In the genomic region with DNA sequence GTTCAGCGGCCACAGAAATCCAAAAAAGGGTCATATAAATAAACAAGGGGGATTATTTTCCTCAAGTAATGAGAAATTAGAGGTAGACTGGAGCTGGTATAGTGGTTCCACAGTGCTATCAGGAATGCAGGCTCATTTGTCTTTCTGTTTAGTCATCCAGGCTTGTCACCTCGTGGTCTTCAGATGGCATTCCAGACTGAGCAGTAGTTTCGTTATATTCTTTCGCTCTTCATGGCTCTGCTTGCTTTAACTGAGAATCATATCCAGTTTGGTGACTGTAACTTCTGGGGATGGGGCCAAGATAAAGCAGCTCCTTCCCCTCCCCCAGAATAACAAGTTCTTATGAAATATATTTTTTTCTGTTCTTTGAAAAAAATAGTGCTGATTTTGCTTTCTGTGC, we compare ENCODE assay signal across 15 cellular contexts. TPM values are rescaled to one million over a fixed set of nuclear protein-coding genes. Genes with fewer than 3 reads are reported as not detected.
DNase-seq lines count a peak whose midpoint lies in the region; ATAC-seq, FAIRE-seq and TF ChIP-seq lines count a peak whose summit lies in the region.
"Had no signal": no experiment of that assay in that cellular context is flagged by ENCODE, and none has a peak within 500 bp of the region (broad histone marks: within the 10 kb centered on the region; RNA-seq: fewer than 3 reads in every experiment).

No MANE protein-coding gene starts in this region.

- H3K4me1 Mint-ChIP-seq in MCF 10A (ENCODE audit: insufficient read depth, unreplicated experiment): peaks cover 36% of the 10 kb centered on the region

- no peak overlapping the region for H3K23ac ChIP-seq in mesenchymal stem cell (ENCODE audit: low read length in 2 of 2)

- peaks cover 16% of the 10 kb centered on the region for H3K36me3 Mint-ChIP-seq in MCF 10A (ENCODE audit: insufficient read depth, unreplicated experiment)

- ATAC-seq in GM21529 (IDR thresholded peaks at IDR 0.05; ENCODE audit: unreplicated experiment): no peak
- no peak for ATAC-seq in HG02852 (IDR thresholded peaks at IDR 0.05; ENCODE audit: unreplicated experiment)

- H3K27ac Mint-ChIP-seq in MCF 10A (ENCODE audit: low read depth, unreplicated experiment): no peak overlapping the region
- H3K27ac Mint-ChIP-seq: activated T-cell treated with anti-CD3 and anti-CD28 coated beads, Interleukin-2, amount 50 U/mL, for 24 hours had no signal

- no peak overlapping the region for H2AK5ac ChIP-seq in mesenchymal stem cell (ENCODE audit: low read length, severe bottlenecking)

- no peak overlapping the region for H2AFZ ChIP-seq in mesenchymal stem cell (ENCODE audit: low read depth, low read length)

- no peak overlapping the region for H2BK120ac ChIP-seq in mesenchymal stem cell (ENCODE audit: low read depth, low read length)

- H2BK5ac ChIP-seq in mesenchymal stem cell (ENCODE audit: low read depth, low read length, poor library complexity, severe bottlenecking): no peak overlapping the region

- no peaks in the 10 kb centered on the region for H3K27me3 Mint-ChIP-seq in MCF 10A (ENCODE audit: insufficient read depth, unreplicated experiment)
- H3K27me3 Mint-ChIP-seq: activated T-cell treated with anti-CD3 and anti-CD28 coated beads, Interleukin-2, amount 50 U/mL, for 24 hours had no signal

- H3K4me2 ChIP-seq in mesenchymal stem cell (ENCODE audit: low read length, poor library complexity, severe bottlenecking): no peak overlapping the region

- no peak overlapping the region for H3K4ac ChIP-seq in mesenchymal stem cell (ENCODE audit: low read depth in 1 of 2, low read length in 2 of 2)

- H3K14ac ChIP-seq in mesenchymal stem cell (ENCODE audit: low read length in 2 of 2): no peak overlapping the region

- CTCF ChIA-PET in AG04449 (lab: Yijun Ruan, JAX): interaction anchor here (1.3 to 2.6 kb wide), 4 partner anchors 8 to 206 kb away, joined by 3 to 6 read pairs (median 4); no protein-coding TSS in a partner anchor
- CTCF ChIA-PET in MCF 10A (lab: Yijun Ruan, JAX): interaction anchor here (0.7 to 1.0 kb wide), 2 partner anchors 8 to 23 kb away, joined by 3 read pairs; no protein-coding TSS in a partner anchor

- peak overlapping the region; percentile 79 for H3K9ac ChIP-seq in mesenchymal stem cell (ENCODE audit: low read length)

- no peak overlapping the region for H3K4me3 Mint-ChIP-seq in MCF 10A (ENCODE audit: unreplicated experiment)
- H3K4me3 Mint-ChIP-seq: activated T-cell treated with anti-CD3 and anti-CD28 coated beads, Interleukin-2, amount 50 U/mL, for 24 hours had no signal

- POLR2A ChIA-PET in AG04449 (lab: Yijun Ruan, JAX): interaction anchor here (0.7 to 1.7 kb wide), 2 partner anchors 10 to 102 kb away, joined by 4 to 6 read pairs; a partner anchor contains a TSS
- POLR2A ChIA-PET in MCF 10A (lab: Yijun Ruan, JAX): interaction anchor here (0.6 to 1.1 kb wide), 2 partner anchors 10 to 63 kb away, joined by 5 read pairs; a partner anchor contains a TSS

- no peak overlapping the region for H2BK12ac ChIP-seq in mesenchymal stem cell (ENCODE audit: low read length in 2 of 2)

- H3K4me1 ChIP-seq in mesenchymal stem cell (ENCODE audit: control insufficient read depth, insufficient read depth, low read depth, low read length): peaks cover 1% of the 10 kb centered on the region

- H3K79me1 ChIP-seq in mesenchymal stem cell (replicated peaks; ENCODE audit: low read length, poor library complexity, severe bottlenecking): peaks cover 15% of the 10 kb centered on the region

- DNase-seq in AG04449 (ENCODE audit: low read depth, low spot score) (peak; percentile 67), HTR-8/SVneo (ENCODE audit: insufficient read length, low spot score) (peak; percentile 18), MCF 10A (ENCODE audit: unreplicated experiment) (peak; percentile 31), mesenchymal stem cell (peak; percentile 71), GM19240 (ENCODE audit: insufficient read length, low spot score) (no peak)
- DNase-seq in stimulated activated CD8-positive, alpha-beta memory T cell treated with anti-CD3 and anti-CD28 coated beads, Interleukin-4, amount 100 ng/mL, for 48 hours: no peak
- DNase-seq: activated T-cell treated with anti-CD3 and anti-CD28 coated beads, Interleukin-2, amount 50 U/mL, for 24 hours; C1 segment of cervical spinal cord; midbrain; NCI-H146; small intestine; T1000 had no signal

- FAIRE-seq in HTR-8/SVneo (lab: Jason Lieb, UNC): no peak
- FAIRE-seq: colon, small intestine had no signal

- intact Hi-C loops in MCF 10A (cut with micrococcal nuclease): no loop called here

- peak overlapping the region; percentile 45 for H3K27ac ChIP-seq in mesenchymal stem cell (ENCODE audit: low read length, poor library complexity, severe bottlenecking)

- H3K4me3 ChIP-seq in AG04449 (ENCODE audit: low read depth, low read length) (peak overlapping the region; percentile 21), mesenchymal stem cell (ENCODE audit: insufficient read depth in 1 of 2, low read depth in 1 of 2, low read length in 2 of 2) (peak overlapping the region in 1 of 2 experiments; percentile 67)

- H3K9me3 ChIP-seq in mesenchymal stem cell (ENCODE audit: control insufficient read depth, low read length): no peaks in the 10 kb centered on the region

- TF ChIP-seq CTCF in AG04449 (IDR thresholded peaks at IDR 0.05; ENCODE audit: insufficient read depth, low read length, missing control alignments): no peak
- TF ChIP-seq CTCF in MCF 10A (IDR thresholded peaks at IDR 0.05; ENCODE audit: unreplicated experiment): no peak

- no peak overlapping the region for H3K18ac ChIP-seq in mesenchymal stem cell (ENCODE audit: low read depth in 1 of 2, low read length in 2 of 2)

- H3K27me3 ChIP-seq in mesenchymal stem cell (ENCODE audit: control insufficient read depth in 1 of 2, insufficient read depth in 1 of 2, low read length in 2 of 2): no peaks in the 10 kb centered on the region

- no peak overlapping the region for H4K8ac ChIP-seq in mesenchymal stem cell (ENCODE audit: low read length)

- 28% methylated on average over 2 of the region's 4 CpGs for WGBS in mesenchymal stem cell

- no peak overlapping the region for H2BK15ac ChIP-seq in mesenchymal stem cell (ENCODE audit: low read depth, poor library complexity, severe bottlenecking)

- H3K9me3 Mint-ChIP-seq in MCF 10A (ENCODE audit: unreplicated experiment): peaks cover 15% of the 10 kb centered on the region
- H3K9me3 Mint-ChIP-seq: activated T-cell treated with anti-CD3 and anti-CD28 coated beads, Interleukin-2, amount 50 U/mL, for 24 hours had no signal

- no peak overlapping the region for H4K91ac ChIP-seq in mesenchymal stem cell (ENCODE audit: low read length)

- peaks cover 3 to 15% of the 10 kb centered on the region in 2 experiments for H3K36me3 ChIP-seq in mesenchymal stem cell (ENCODE audit: control insufficient read depth in 1 of 2, insufficient read depth in 2 of 2, low read depth in 1 of 2, low read length in 2 of 2)

- no TSS peak for BruUV-seq in MCF 10A (replicated peaks; lab: Mats Ljungman, UMichigan)

RNA-seq across cellular contexts. Expression of a gene that starts 9.5 kb away (rescaled TPM):
- 33.0 and 40.1 TPM in 2 replicates for total RNA-seq in MCF 10A (2022)
- 32.5 TPM for polyA plus RNA-seq in mesenchymal stem cell (2013, experiment 1 of 2)
- 33.6 TPM for polyA plus RNA-seq in mesenchymal stem cell (2013, experiment 2 of 2)

RNA-seq across cellular contexts. Expression of a gene that starts 9.6 kb away (rescaled TPM):
- total RNA-seq in MCF 10A (2022): 38.9 and 41.3 TPM in 2 replicates
- polyA plus RNA-seq in mesenchymal stem cell (2013, experiment 1 of 2): 27.2 TPM
- polyA plus RNA-seq in mesenchymal stem cell (2013, experiment 2 of 2): 26.4 TPM

Comparison
In these comparisons a context has a peak if more than half of its experiments do, and no peak if none do; other contexts are left out.
1. DNase-seq: peak in AG04449 (single experiment), HTR-8/SVneo (single experiment), MCF 10A (single experiment) and mesenchymal stem cell (single experiment); none in GM19240 (single experiment) and stimulated activated CD8-positive, alpha-beta memory T cell treated with anti-CD3 and anti-CD28 coated beads, Interleukin-4, amount 100 ng/mL, for 48 hours (single experiment).